In genomic region chr3:136048068-136048467, GRCh38 we compare ENCODE assay signal across 19 cellular contexts.
DNase-seq lines count a peak whose midpoint lies in the region; ATAC-seq lines count a peak whose summit lies in the region.
"Had no signal": no experiment of that assay in that cellular context is flagged by ENCODE, and none has a peak within 500 bp of the region (broad histone marks: within the 10 kb centered on the region; RNA-seq: fewer than 3 reads in every experiment).

No MANE protein-coding gene starts in this region.

- peak; percentile 20 for DNase-seq in activated CD4-positive, alpha-beta T cell treated with anti-CD3 and anti-CD28 coated beads, Interleukin-2, amount 10 ng/mL, durations not matched to agents 24 days and 14 days
- no peak for DNase-seq in activated CD4-positive, alpha-beta T cell treated with anti-CD3 and anti-CD28 coated beads, Interleukin-2, amount 50 U/mL, for 1 hour
- peak; percentile 17 for DNase-seq in myocyte (ENCODE audit: low read depth)
- no peak for DNase-seq in dermis blood vessel endothelial cell
- DNase-seq: AML-193; Caco-2; CD4-positive, alpha-beta T cell; CD8-positive, alpha-beta T cell; DMS 273 treated with DMSO at 0.1 percent for 48 hours; DMS153; DMS53; DMS79; DND-41; EL; GDM1 had no signal

- no peaks in the 10 kb centered on the region for H3K4me1 Mint-ChIP-seq in activated CD4-positive, alpha-beta T cell treated with anti-CD3 and anti-CD28 coated beads, Interleukin-2, amount 10 ng/mL, durations not matched to agents 24 days and 14 days
- H3K4me1 Mint-ChIP-seq: B cell had no signal

- no peaks in the 10 kb centered on the region for H3K36me3 Mint-ChIP-seq in activated CD4-positive, alpha-beta T cell treated with anti-CD3 and anti-CD28 coated beads, Interleukin-2, amount 10 ng/mL, durations not matched to agents 24 days and 14 days (ENCODE audit: low read depth)
- H3K36me3 Mint-ChIP-seq: CD8-positive, alpha-beta T cell had no signal

- H3K27me3 Mint-ChIP-seq in activated CD4-positive, alpha-beta T cell treated with anti-CD3 and anti-CD28 coated beads, Interleukin-2, amount 10 ng/mL, durations not matched to agents 24 days and 14 days = peaks cover 5% of the 10 kb centered on the region

- H3K9me3 Mint-ChIP-seq in activated CD4-positive, alpha-beta T cell treated with anti-CD3 and anti-CD28 coated beads, Interleukin-2, amount 10 ng/mL, durations not matched to agents 24 days and 14 days = no peaks in the 10 kb centered on the region
- H3K9me3 Mint-ChIP-seq: CD4-positive, alpha-beta T cell; CD8-positive, alpha-beta T cell had no signal

- intact Hi-C loops in activated CD4-positive, alpha-beta T cell treated with anti-CD3 and anti-CD28 coated beads, Interleukin-2, amount 10 ng/mL, durations not matched to agents 24 days and 14 days (cut with micrococcal nuclease) = loop anchor here (10.0 kb wide), 1 partner anchor 123 kb away; no protein-coding TSS in a partner anchor

- no peak for ATAC-seq in GM18519 (IDR thresholded peaks at IDR 0.05; ENCODE audit: low FRiP score, unreplicated experiment)
- ATAC-seq: A549; CD8-positive, alpha-beta T cell; GM12878 had no signal

- no peak overlapping the region for H3K27ac Mint-ChIP-seq in activated CD4-positive, alpha-beta T cell treated with anti-CD3 and anti-CD28 coated beads, Interleukin-2, amount 10 ng/mL, durations not matched to agents 24 days and 14 days
- H3K27ac Mint-ChIP-seq: B cell; CD4-positive, alpha-beta T cell; CD8-positive, alpha-beta T cell had no signal

- H3K4me3 Mint-ChIP-seq in activated CD4-positive, alpha-beta T cell treated with anti-CD3 and anti-CD28 coated beads, Interleukin-2, amount 10 ng/mL, durations not matched to agents 24 days and 14 days = no peak overlapping the region
- H3K4me3 Mint-ChIP-seq: B cell; CD4-positive, alpha-beta T cell; CD8-positive, alpha-beta T cell had no signal

Comparison
In these comparisons a context has a peak if more than half of its experiments do, and no peak if none do; other contexts are left out.
1. DNase-seq: peak in activated CD4-positive, alpha-beta T cell treated with anti-CD3 and anti-CD28 coated beads, Interleukin-2, amount 10 ng/mL, durations not matched to agents 24 days and 14 days (single experiment) and myocyte (single experiment); none in activated CD4-positive, alpha-beta T cell treated with anti-CD3 and anti-CD28 coated beads, Interleukin-2, amount 50 U/mL, for 1 hour (single experiment) and dermis blood vessel endothelial cell (single experiment).